In genomic region chr10:70146489-70147488, GRCh38 we compare ENCODE assay signal across 8 cellular contexts. TPM values are rescaled to one million over a fixed set of nuclear protein-coding genes. Genes with fewer than 3 reads are reported as not detected.
DNase-seq lines count a peak whose midpoint lies in the region; FAIRE-seq and TF ChIP-seq lines count a peak whose summit lies in the region.

TSS of gene TYSND1 (minus strand) at chr10:70146700. CDS start at chr10:70146586, 114 bp downstream.

- H4K91ac ChIP-seq in neuronal stem cell (ENCODE audit: low read depth, low read length, poor library complexity) = no peak within 1 kb of the TSS

- peak within 1 kb of the TSS; percentile 98 for H3K14ac ChIP-seq in neuronal stem cell (ENCODE audit: low read length)

- peak within 1 kb of the TSS; percentile 88 for H2BK120ac ChIP-seq in neuronal stem cell (ENCODE audit: low read depth, low read length)

- peak within 1 kb of the TSS; percentile 85 for H3K4me3 ChIP-seq in GM06990 (replicated peaks; ENCODE audit: low read depth, low read length)
- peak within 1 kb of the TSS; percentile 64 for H3K4me3 ChIP-seq in HFF-Myc (replicated peaks; ENCODE audit: low read depth, low read length)
- H3K4me3 ChIP-seq in neuronal stem cell (ENCODE audit: low read length in 2 of 2) = peak within 1 kb of the TSS; percentile 83 to 85

- H3K27me3 ChIP-seq in GM06990 (replicated peaks; ENCODE audit: control insufficient read depth, insufficient read depth, low read length) = no peaks in the 10 kb centered on the region
- H3K27me3 ChIP-seq in neuronal stem cell (ENCODE audit: control insufficient read depth in 3 of 3, insufficient read depth in 3 of 3, low read depth in 1 of 3, low read length in 3 of 3) = no peaks in the 10 kb centered on the region

- H3K4me1 ChIP-seq in neuronal stem cell (ENCODE audit: control insufficient read depth in 2 of 2, insufficient read depth in 1 of 2, low read depth in 1 of 2, low read length in 2 of 2) = peaks cover 5 to 8% of the 10 kb centered on the region in 2 donors

- peaks cover 0 to 1% of the 10 kb centered on the region in 2 donors for H3K9me3 ChIP-seq in neuronal stem cell (replicated peaks in 1 of 2; ENCODE audit: control insufficient read depth in 2 of 2, insufficient read depth in 1 of 2, low read depth in 1 of 2, low read length in 2 of 2)

- peak within 1 kb of the TSS; percentile 78 for H2AK5ac ChIP-seq in neuronal stem cell (ENCODE audit: low read depth, low read length)

- TF ChIP-seq CTCF in GM06990 (IDR thresholded peaks at IDR 0.05; ENCODE audit: insufficient read depth, low read length, poor library complexity, severe bottlenecking) (peak; percentile 86), HFF-Myc (IDR thresholded peaks at IDR 0.05; ENCODE audit: low read depth, low read length, missing control alignments) (peak; percentile 67), subcutaneous adipose tissue (IDR thresholded peaks at IDR 0.05; ENCODE audit: low read depth) (no peak)

- H2BK12ac ChIP-seq in neuronal stem cell (ENCODE audit: low read length) = peak within 1 kb of the TSS; percentile 66

- H3K23ac ChIP-seq in neuronal stem cell (ENCODE audit: low read depth, low read length, poor library complexity) = peak within 1 kb of the TSS; percentile 66

- in situ Hi-C loops in SK-MEL-5 (cut with HindIII; ENCODE audit: low pct_unique_long_range_greater_than_20kb, low sequenced_read_pairs) = no loop called here

- peak; percentile 65 for FAIRE-seq in frontal cortex (lab: Jason Lieb, UNC)

- H2BK5ac ChIP-seq in neuronal stem cell (ENCODE audit: low read length) = peak within 1 kb of the TSS; percentile 94

- peak within 1 kb of the TSS; percentile 69 for H3K4ac ChIP-seq in neuronal stem cell (ENCODE audit: low read length)

- peak within 1 kb of the TSS; percentile 92 for H2AFZ ChIP-seq in neuronal stem cell (ENCODE audit: low read length)

- DNase-seq in GM06990 (ENCODE audit: extremely low read depth, insufficient read length) = peak; percentile 88
- DNase-seq in HFF-Myc (ENCODE audit: extremely low read depth, low read depth) = peak; percentile 98
- peak; percentile 98 for DNase-seq in MV-4-11 (lab: John Stamatoyannopoulos, UW)
- DNase-seq in SK-MEL-5 (ENCODE audit: low read depth, low spot score) = peak; percentile 99
- peak; percentile 93 for DNase-seq in activated naive CD4-positive, alpha-beta T cell treated with Interleukin-2 at 50 U/mL for 16 hours
- peak; percentile 97 for DNase-seq in frontal cortex (ENCODE audit: low spot score in 2 of 2)
- DNase-seq in neuronal stem cell (ENCODE audit: low spot score) = peak; percentile 97

- H3K9ac ChIP-seq in neuronal stem cell (ENCODE audit: low read depth, low read length, poor library complexity) = peak within 1 kb of the TSS; percentile 97

- peak within 1 kb of the TSS; percentile 86 for H3K27ac ChIP-seq in neuronal stem cell (replicated peaks; ENCODE audit: low read length)

- H3K36me3 ChIP-seq in GM06990 (ENCODE audit: control insufficient read depth, insufficient read depth, low read length) (peaks cover 3% of the 10 kb centered on the region), neuronal stem cell (replicated peaks in 1 of 2; ENCODE audit: control insufficient read depth in 2 of 2, insufficient read depth in 2 of 2, low read length in 2 of 2) (peaks cover 16 to 37% of the 10 kb centered on the region in 2 donors)

- no peaks in the 10 kb centered on the region for H3K79me1 ChIP-seq in neuronal stem cell (ENCODE audit: low read depth, low read length)

- peak within 1 kb of the TSS; percentile 98 for H3K18ac ChIP-seq in neuronal stem cell (ENCODE audit: low read length)

- peak within 1 kb of the TSS; percentile 93 for H3K4me2 ChIP-seq in neuronal stem cell (ENCODE audit: insufficient read depth, low read length, poor library complexity, severe bottlenecking)

- no CpG with 5 or more reads among the region's 40 CpGs for WGBS in neuronal stem cell (ENCODE audit: extremely low coverage in 2 of 2, insufficient read length in 2 of 2, insufficient replicate concordance in 1 of 2), 2 donors

- peak within 1 kb of the TSS; percentile 92 for H4K8ac ChIP-seq in neuronal stem cell (ENCODE audit: low read depth, low read length)

- H2BK15ac ChIP-seq in neuronal stem cell (ENCODE audit: low read length) = peak within 1 kb of the TSS; percentile 90

RNA-seq across cellular contexts. Expression of gene TYSND1, which starts in this region (rescaled TPM):
- total RNA-seq in SK-MEL-5 (2014; rRNA removed; shearing (Covaris generic)) = 22.7 and 24.4 TPM in 2 replicates
- 24.4 and 25.8 TPM in 2 replicates for polyA plus RNA-seq in SK-MEL-5 (2015; cell fraction: cytosol; rRNA removed)
- polyA plus RNA-seq in SK-MEL-5 (2015; cell fraction: nucleus; rRNA removed) = 72.8 and 77.5 TPM in 2 replicates
- 5.3 TPM for total RNA-seq in frontal cortex
- polyA plus RNA-seq in neuronal stem cell (2013, experiment 1 of 2) = 9.2 TPM
- 8.7 TPM for polyA plus RNA-seq in neuronal stem cell (2013, experiment 2 of 2)
- total RNA-seq in subcutaneous adipose tissue = 10 to 100 TPM in 3 of 4 donors, 1 to 10 TPM in 1; 6.7 to 21.9 (median 13.2) TPM

Comparison
In these comparisons a context has a peak if more than half of its experiments do, and no peak if none do; other contexts are left out.
1. Peak in every context shown above with its lines: DNase-seq, H3K4me3 ChIP-seq and H3K27ac ChIP-seq.